37 cellular contexts compared by ENCODE assay signal in the genomic region with DNA sequence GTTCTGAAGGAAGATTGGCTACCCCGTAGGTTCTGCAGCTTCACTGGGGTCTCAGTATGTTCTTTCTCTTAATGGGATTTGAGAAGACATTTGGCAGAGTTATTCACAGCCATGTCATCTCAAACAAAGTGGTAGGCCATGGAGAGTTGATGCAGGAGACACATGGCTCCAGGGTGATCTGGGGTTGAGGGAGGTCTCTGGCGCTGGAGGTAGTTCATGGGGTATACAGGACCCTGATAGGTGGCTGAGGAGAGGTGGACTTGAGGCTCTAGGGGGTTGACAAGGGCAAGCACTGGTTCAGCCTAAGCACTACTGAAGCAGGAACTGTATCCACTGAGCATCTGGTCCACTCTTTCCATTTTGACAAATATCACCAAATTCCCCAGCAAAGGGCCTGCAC.
"Had no signal": no experiment of that assay in that cellular context is flagged by ENCODE, and none has a peak within 500 bp of the region (broad histone marks: within the 10 kb centered on the region; RNA-seq: fewer than 3 reads in every experiment).

No MANE protein-coding gene starts in this region.

- H3K4me3 Mint-ChIP-seq: activated B cell treated with CpG ODN at 0.5 μM for 24 hours; activated CD4-positive, alpha-beta memory T cell treated with anti-CD3 and anti-CD28 coated beads for 36 hours; activated CD8-positive, alpha-beta T cell treated with anti-CD3 and anti-CD28 coated beads for 36 hours; activated naive CD4-positive, alpha-beta T cell treated with anti-CD3 and anti-CD28 coated beads for 36 hours; activated naive CD8-positive, alpha-beta T cell treated with anti-CD3 and anti-CD28 coated beads for 36 hours; activated T-cell treated with anti-CD3 and anti-CD28 coated beads, Interleukin-2, amount 50 U/mL, for 4 hours; activated T-cell treated with anti-CD3 and anti-CD28 coated beads, Interleukin-2, amount 50 U/mL, for 72 hours; activated T-helper 1 cell treated with anti-CD3 and anti-CD28 coated beads, Interleukin-12 subunit alpha, Interleukin-12 subunit beta, Interleukin-2, Interleukin-4 antibody, amounts not matched to agents 30 ng/mL and 10 ng/mL and 1 ng/mL, durations not matched to agents 14 hours and 24 hours and 36 hours; activated T-helper 17 cell treated with anti-CD3 and anti-CD28 coated beads, Interleukin-2, amount 50 U/mL, for 72 hours; central memory CD8-positive, alpha-beta T cell; T-helper 1 cell treated with Interleukin-12 subunit alpha and Interleukin-12 subunit beta and Interleukin-4 antibody, amounts not matched to agents 30 μg/mL and 1 μg/mL, for 36 hours; T-helper 2 cell treated with Interferon-gamma antibody and Interleukin-4, amounts not matched to agents 5 μg/mL and 100 μg/mL, for 36 hours had no signal

- H3K9me3 Mint-ChIP-seq: activated CD4-positive, alpha-beta memory T cell treated with anti-CD3 and anti-CD28 coated beads for 36 hours; activated CD8-positive, alpha-beta T cell treated with anti-CD3 and anti-CD28 coated beads for 36 hours; activated naive CD4-positive, alpha-beta T cell treated with anti-CD3 and anti-CD28 coated beads for 36 hours; activated naive CD8-positive, alpha-beta T cell treated with anti-CD3 and anti-CD28 coated beads for 36 hours; activated T-helper 1 cell treated with anti-CD3 and anti-CD28 coated beads, Interleukin-12 subunit alpha, Interleukin-12 subunit beta, Interleukin-2, Interleukin-4 antibody, amounts not matched to agents 30 ng/mL and 10 ng/mL and 1 ng/mL, durations not matched to agents 14 hours and 24 hours and 36 hours; activated T-helper 17 cell treated with anti-CD3 and anti-CD28 coated beads, Interleukin-2, amount 50 U/mL, for 72 hours; central memory CD8-positive, alpha-beta T cell; T-helper 1 cell treated with Interleukin-12 subunit alpha and Interleukin-12 subunit beta and Interleukin-4 antibody, amounts not matched to agents 30 μg/mL and 1 μg/mL, for 36 hours; T-helper 2 cell treated with Interferon-gamma antibody and Interleukin-4, amounts not matched to agents 5 μg/mL and 100 μg/mL, for 36 hours had no signal

- H3K9me3 ChIP-seq: adrenal gland, body of pancreas had no signal

- H3K36me3 ChIP-seq: adrenal gland, brain microvascular endothelial cell, cardiac muscle cell had no signal

- H3K4me3 ChIP-seq: adrenal gland, body of pancreas, cardiac muscle cell had no signal

- H3K27me3 ChIP-seq: adrenal gland, body of pancreas, brain microvascular endothelial cell had no signal

- H3K4me1 Mint-ChIP-seq: activated B cell treated with CpG ODN at 0.5 μM for 24 hours; activated naive CD8-positive, alpha-beta T cell treated with anti-CD3 and anti-CD28 coated beads for 36 hours; activated T-helper 17 cell treated with anti-CD3 and anti-CD28 coated beads, Interleukin-2, amount 50 U/mL, for 72 hours; central memory CD8-positive, alpha-beta T cell had no signal

- H3K4me1 ChIP-seq: adrenal gland, body of pancreas had no signal

- H3K27ac Mint-ChIP-seq: activated B cell treated with CpG ODN at 0.5 μM for 24 hours; activated CD4-positive, alpha-beta memory T cell treated with anti-CD3 and anti-CD28 coated beads for 36 hours; activated CD8-positive, alpha-beta T cell treated with anti-CD3 and anti-CD28 coated beads for 36 hours; activated naive CD4-positive, alpha-beta T cell treated with anti-CD3 and anti-CD28 coated beads for 36 hours; activated naive CD4-positive, alpha-beta T cell treated with anti-CD3 and anti-CD28 coated beads, Interleukin-2, amount 50 U/mL, for 72 hours; activated naive CD8-positive, alpha-beta T cell treated with anti-CD3 and anti-CD28 coated beads for 36 hours; activated T-cell treated with anti-CD3 and anti-CD28 coated beads, Interleukin-2, amount 50 U/mL, for 72 hours; activated T-helper 1 cell treated with anti-CD3 and anti-CD28 coated beads, Interleukin-12 subunit alpha, Interleukin-12 subunit beta, Interleukin-2, Interleukin-4 antibody, amounts not matched to agents 30 ng/mL and 10 ng/mL and 1 ng/mL, durations not matched to agents 14 hours and 24 hours and 36 hours; activated T-helper 17 cell treated with anti-CD3 and anti-CD28 coated beads, Interleukin-2, amount 50 U/mL, for 72 hours; T-helper 1 cell treated with Interleukin-12 subunit alpha and Interleukin-12 subunit beta and Interleukin-4 antibody, amounts not matched to agents 30 μg/mL and 1 μg/mL, for 36 hours; T-helper 2 cell treated with Interferon-gamma antibody and Interleukin-4, amounts not matched to agents 5 μg/mL and 100 μg/mL, for 36 hours had no signal

- H3K36me3 Mint-ChIP-seq: activated CD4-positive, alpha-beta memory T cell treated with anti-CD3 and anti-CD28 coated beads for 36 hours; activated naive CD4-positive, alpha-beta T cell treated with anti-CD3 and anti-CD28 coated beads, Interleukin-2, amount 50 U/mL, for 72 hours; activated naive CD8-positive, alpha-beta T cell treated with anti-CD3 and anti-CD28 coated beads for 36 hours had no signal

- H3K27ac ChIP-seq: adrenal gland, body of pancreas, brain microvascular endothelial cell, cardiac muscle cell, VCaP had no signal

- DNase-seq: activated B cell treated with CpG ODN at 0.5 μM for 24 hours; activated CD4-positive, alpha-beta memory T cell treated with anti-CD3 and anti-CD28 coated beads for 36 hours; activated CD4-positive, alpha-beta T cell treated with anti-CD3 and anti-CD28 coated beads for 4 hours; activated CD4-positive, alpha-beta T cell treated with anti-CD3 and anti-CD28 coated beads, Interleukin-2, amount 50 U/mL, for 1 hour; activated CD4-positive, alpha-beta T cell treated with anti-CD3 and anti-CD28 coated beads, Interleukin-2, amount 50 U/mL, for 4 hours; activated CD4-positive, CD25-positive, alpha-beta regulatory T cell treated with anti-CD3 and anti-CD28 coated beads, Interleukin-2, amount 50 U/mL, for 72 hours; activated CD8-positive, alpha-beta memory T cell treated with anti-CD3 and anti-CD28 coated beads, Interleukin-2, amount 50 U/mL, for 4 hours; activated CD8-positive, alpha-beta T cell treated with anti-CD3 and anti-CD28 coated beads for 36 hours; activated effector memory CD4-positive, alpha-beta T cell treated with anti-CD3 and anti-CD28 coated beads, Interleukin-2, amount 50 U/mL, for 16 hours; activated gamma-delta T cell treated with Interleukin-2 at 50 U/mL for 16 hours; activated naive CD4-positive, alpha-beta T cell; activated naive CD4-positive, alpha-beta T cell treated with anti-CD3 and anti-CD28 coated beads for 36 hours; activated naive CD4-positive, alpha-beta T cell treated with anti-CD3 and anti-CD28 coated beads, Interleukin-2, amount 50 U/mL, for 16 hours; activated naive CD8-positive, alpha-beta T cell treated with anti-CD3 and anti-CD28 coated beads for 36 hours; activated T-cell treated with anti-CD3 and anti-CD28 coated beads for 4 hours; activated T-cell treated with anti-CD3 and anti-CD28 coated beads, Interleukin-2, amount 50 U/mL, for 1 hour; activated T-cell treated with anti-CD3 and anti-CD28 coated beads, Interleukin-2, amount 50 U/mL, for 4 hours; activated T-cell treated with anti-CD3 and anti-CD28 coated beads, Interleukin-2, amount 50 U/mL, for 72 hours; adrenal gland; amniotic stem cell; aorta; body of pancreas; brain microvascular endothelial cell; caudate nucleus; cerebellar nuclear complex; SW 1271; T-helper 1 cell; T-helper 2 cell; T-helper 9 cell had no signal
